8 cellular contexts compared by ENCODE assay signal in the genomic region with DNA sequence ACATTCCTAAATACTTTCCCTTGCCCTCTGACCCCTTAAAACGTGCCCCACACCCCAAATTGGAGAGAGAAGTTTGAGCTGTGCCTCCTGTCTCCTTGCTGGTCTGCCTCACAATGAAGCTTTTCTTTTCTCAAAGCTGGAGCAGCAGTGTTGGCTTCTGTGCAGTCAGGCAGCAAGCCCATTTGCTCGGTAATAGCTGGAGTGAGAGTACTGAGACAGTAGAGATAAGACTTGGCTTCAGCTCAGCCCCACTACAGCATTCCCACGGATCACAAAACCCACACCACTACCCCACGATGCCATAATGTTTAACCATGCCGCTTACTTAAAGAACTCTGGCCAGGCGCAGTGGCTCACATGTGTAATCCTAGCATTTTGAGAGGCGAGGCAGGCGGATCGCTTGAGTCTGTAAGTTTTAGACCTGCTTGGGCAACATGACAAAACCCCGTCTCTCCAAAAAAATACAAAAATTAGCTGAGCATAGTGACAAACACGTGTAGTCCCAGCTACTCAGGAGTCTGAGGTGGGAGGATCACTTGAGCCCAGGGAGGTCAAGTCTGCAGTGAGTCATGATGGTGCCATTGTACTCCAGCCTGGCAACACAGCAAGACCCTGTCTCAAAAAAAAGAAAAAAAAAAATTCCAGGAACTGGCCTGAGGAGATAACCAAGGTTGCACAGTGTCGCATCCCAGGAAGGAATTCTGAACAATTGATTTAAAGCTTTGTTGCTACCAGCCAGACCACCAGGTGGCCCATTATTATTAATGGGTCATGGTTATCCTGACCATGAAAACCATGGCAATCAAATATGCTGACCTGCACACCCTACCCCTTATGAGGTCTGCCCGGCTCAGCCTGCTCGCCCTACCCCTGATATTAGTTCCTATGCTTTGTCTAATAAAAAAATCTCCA.
DNase-seq lines count a peak whose midpoint lies in the region; ATAC-seq and TF ChIP-seq lines count a peak whose summit lies in the region.

No MANE protein-coding gene starts in this region.

- no peak for ATAC-seq in activated naive CD8-positive, alpha-beta T cell treated with anti-CD3 and anti-CD28 coated beads, Interleukin-2, amount 50 U/mL, for 24 hours
- ATAC-seq in left lung (peak; percentile 5), aorta (ENCODE audit: low FRiP score) (peak; percentile 82), GM19467 (IDR thresholded peaks at IDR 0.05; ENCODE audit: unreplicated experiment) (no peak), HG03097 (IDR thresholded peaks at IDR 0.05; ENCODE audit: low FRiP score, unreplicated experiment) (no peak)

- H3K4me1 ChIP-seq in left lung (peaks cover 3 to 10% of the 10 kb centered on the region in 2 donors), aorta (ENCODE audit: control insufficient read depth in 1 of 2, insufficient read depth in 2 of 2, low read length in 2 of 2) (peaks cover 0 to 4% of the 10 kb centered on the region in 2 donors)

- H3K27ac Mint-ChIP-seq in activated naive CD8-positive, alpha-beta T cell: peak overlapping the region; percentile 51
- H3K27ac Mint-ChIP-seq in activated naive CD8-positive, alpha-beta T cell treated with anti-CD3 and anti-CD28 coated beads, Interleukin-2, amount 50 U/mL, for 24 hours: no peak overlapping the region

- no peak overlapping the region for H3K27ac ChIP-seq in left lung
- H3K27ac ChIP-seq in aorta (ENCODE audit: low read depth in 1 of 2, low read length in 2 of 2): peak overlapping the region in 1 of 2 donors; percentile 42

- intact Hi-C loops in left lung (cut with DNase I): loop anchor here in 1 of 2 donors (5.0 kb wide), 1 partner anchor 98 kb away; the partner anchor contains the start of gene NEURL3
- intact Hi-C loops in aorta (cut with DNase I): loop anchor here (5.0 kb wide), 2 partner anchors 57 to 143 kb away; no protein-coding TSS in a partner anchor

- no peak for DNase-seq in activated naive CD8-positive, alpha-beta T cell treated with anti-CD3 and anti-CD28 coated beads, Interleukin-2, amount 50 U/mL, for 24 hours
- DNase-seq in astrocyte of the spinal cord (ENCODE audit: low read depth, low spot score) (peak; percentile 47), left lung (no peak), aorta (peak in 1 of 2 donors; percentile 73), GF-D8 (lab: John Stamatoyannopoulos, UW) (no peak)

- H3K36me3 ChIP-seq in left lung (no peaks in the 10 kb centered on the region), aorta (ENCODE audit: control insufficient read depth in 1 of 2, insufficient read depth in 2 of 2, low read length in 1 of 2) (no peaks in the 10 kb centered on the region)

- H3K27me3 ChIP-seq in left lung (no peaks in the 10 kb centered on the region), aorta (ENCODE audit: control insufficient read depth in 1 of 2, insufficient read depth in 2 of 2, low read length in 1 of 2) (no peaks in the 10 kb centered on the region)

- H3K4me1 Mint-ChIP-seq in activated naive CD8-positive, alpha-beta T cell (ENCODE audit: low read depth): peaks cover 45% of the 10 kb centered on the region
- H3K4me1 Mint-ChIP-seq in activated naive CD8-positive, alpha-beta T cell treated with anti-CD3 and anti-CD28 coated beads, Interleukin-2, amount 50 U/mL, for 24 hours: peaks cover 27% of the 10 kb centered on the region

- in situ Hi-C loops in astrocyte of the spinal cord (cut with HindIII; ENCODE audit: low sequenced_read_pairs): no loop called here

- no peak overlapping the region for H3K4me3 Mint-ChIP-seq in activated naive CD8-positive, alpha-beta T cell
- H3K4me3 Mint-ChIP-seq in activated naive CD8-positive, alpha-beta T cell treated with anti-CD3 and anti-CD28 coated beads, Interleukin-2, amount 50 U/mL, for 24 hours: no peak overlapping the region

- WGBS in aorta, 2 donors: 7% methylated on average over 14 of the region's 14 CpGs

- no peaks in the 10 kb centered on the region for H3K9me3 Mint-ChIP-seq in activated naive CD8-positive, alpha-beta T cell (ENCODE audit: low read depth)
- no peaks in the 10 kb centered on the region for H3K9me3 Mint-ChIP-seq in activated naive CD8-positive, alpha-beta T cell treated with anti-CD3 and anti-CD28 coated beads, Interleukin-2, amount 50 U/mL, for 24 hours

- H3K4me3 ChIP-seq in astrocyte of the spinal cord (ENCODE audit: low read depth, low read length) (no peak overlapping the region), left lung (no peak overlapping the region), aorta (ENCODE audit: low read length in 2 of 2) (no peak overlapping the region)

- no peaks in the 10 kb centered on the region for H3K9me3 ChIP-seq in left lung
- H3K9me3 ChIP-seq in aorta (ENCODE audit: control insufficient read depth, low read length): no peaks in the 10 kb centered on the region

- no peaks in the 10 kb centered on the region for H3K27me3 Mint-ChIP-seq in activated naive CD8-positive, alpha-beta T cell
- H3K27me3 Mint-ChIP-seq in activated naive CD8-positive, alpha-beta T cell treated with anti-CD3 and anti-CD28 coated beads, Interleukin-2, amount 50 U/mL, for 24 hours: no peaks in the 10 kb centered on the region

- TF ChIP-seq CTCF in astrocyte of the spinal cord (IDR thresholded peaks at IDR 0.05; ENCODE audit: low read depth, low read length) (no peak), left lung (IDR thresholded peaks at IDR 0.05) (no peak)

- H3K36me3 Mint-ChIP-seq in activated naive CD8-positive, alpha-beta T cell: no peaks in the 10 kb centered on the region
- no peaks in the 10 kb centered on the region for H3K36me3 Mint-ChIP-seq in activated naive CD8-positive, alpha-beta T cell treated with anti-CD3 and anti-CD28 coated beads, Interleukin-2, amount 50 U/mL, for 24 hours (ENCODE audit: low read depth)

Comparison
In these comparisons a context has a peak if more than half of its experiments do, and no peak if none do; other contexts are left out.
1. ATAC-seq: peak in left lung (single experiment) and aorta (single experiment); none in activated naive CD8-positive, alpha-beta T cell treated with anti-CD3 and anti-CD28 coated beads, Interleukin-2, amount 50 U/mL, for 24 hours (single experiment), GM19467 (single experiment) and HG03097 (single experiment).